Comparison of ENCODE assay signal across 7 cellular contexts in the genomic region with DNA sequence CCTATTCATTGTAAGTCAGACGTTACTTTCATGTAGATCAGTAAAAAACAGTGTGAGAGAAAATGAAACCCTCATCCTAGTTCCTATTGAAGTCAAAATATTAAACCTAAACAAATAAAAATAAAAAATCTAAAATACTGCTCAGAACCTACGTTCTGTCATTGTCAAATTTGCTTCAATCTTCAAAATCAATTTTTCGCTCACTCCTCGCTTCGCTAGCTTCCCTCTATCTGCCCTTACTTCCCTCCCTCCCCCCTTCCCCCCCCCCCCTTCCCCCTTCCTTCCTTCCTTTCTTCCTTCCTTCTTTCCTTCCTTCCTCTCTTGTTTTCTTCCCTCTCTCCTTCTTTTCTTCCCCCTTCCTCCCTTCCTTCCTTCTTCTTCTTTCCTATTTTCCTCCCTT.
"Had no signal": no experiment of that assay in that cellular context is flagged by ENCODE, and none has a peak within 500 bp of the region (broad histone marks: within the 10 kb centered on the region; RNA-seq: fewer than 3 reads in every experiment).

No MANE protein-coding gene starts in this region.

- H3K9ac ChIP-seq: KMS-11 had no signal

- H3K27ac ChIP-seq: HL-60, KMS-11 had no signal

- DNase-seq: IMR-90, KBM-7, KG1 had no signal

- H3K4me3 ChIP-seq: K562 had no signal

- FAIRE-seq: HTR-8/SVneo, K562 had no signal

- H3K4me2 ChIP-seq: KMS-11 had no signal

- ATAC-seq: K562 had no signal
